Comparison of ENCODE assay signal across 27 cellular contexts in the genomic region with DNA sequence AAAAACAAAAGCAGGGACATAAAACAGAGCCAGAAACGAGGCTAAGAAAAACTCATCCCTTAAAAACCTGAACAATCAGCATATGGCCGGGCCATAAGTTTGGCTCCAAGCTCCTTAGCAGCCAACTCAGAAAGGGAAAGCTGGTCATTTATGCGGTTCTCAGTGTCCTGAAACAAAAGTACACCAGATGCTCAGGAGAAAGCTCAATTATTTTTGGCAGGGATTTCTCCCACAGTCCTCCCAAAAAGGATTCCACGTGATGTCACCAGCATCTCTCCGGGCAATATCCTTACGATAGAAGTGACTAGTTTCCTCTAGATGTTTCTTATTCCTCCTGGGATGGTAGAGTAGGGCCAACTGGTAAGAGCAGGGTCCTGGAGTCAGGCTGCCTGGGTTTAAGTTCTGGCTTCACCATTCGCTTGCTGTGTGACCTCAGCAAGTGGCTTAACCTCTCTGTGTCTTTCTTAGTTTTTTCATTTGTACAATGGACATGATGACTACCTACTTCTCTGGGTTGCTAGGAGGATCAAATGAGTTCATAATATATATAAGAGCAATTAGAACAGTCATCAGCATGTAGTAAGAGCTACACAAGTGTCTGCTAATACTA.
"Had no signal": no experiment of that assay in that cellular context is flagged by ENCODE, and none has a peak within 500 bp of the region (broad histone marks: within the 10 kb centered on the region; RNA-seq: fewer than 3 reads in every experiment).

No MANE protein-coding gene starts in this region.

- DNase-seq: activated CD4-positive, alpha-beta T cell treated with anti-CD3 and anti-CD28 coated beads, Interleukin-2, amount 50 U/mL, for 1 hour; activated CD8-positive, alpha-beta T cell treated with anti-CD3 and anti-CD28 coated beads, Interleukin-2, amount 10 ng/mL, durations not matched to agents 7 days and 5 days; activated gamma-delta T cell; activated naive CD4-positive, alpha-beta T cell treated with anti-CD3 and anti-CD28 coated beads, Interleukin-2, amount 50 U/mL, for 16 hours; body of pancreas; dermis blood vessel endothelial cell; effector memory CD4-positive, alpha-beta T cell; head of caudate nucleus; hypothalamus; left ventricle myocardium superior; mammary epithelial cell; midbrain; nephron progenitor cell; posterior cingulate gyrus; sigmoid colon; stimulated activated CD4-positive, alpha-beta T cell treated with anti-CD3 and anti-CD28 coated beads, Interleukin-15, amount 100 ng/mL, for 24 hours; stomach; transverse colon had no signal

- H3K9me3 Mint-ChIP-seq: activated T-helper 1 cell treated with anti-CD3 and anti-CD28 coated beads, Interleukin-12 subunit alpha, Interleukin-12 subunit beta, Interleukin-2, Interleukin-4 antibody, amounts not matched to agents 30 ng/mL and 10 ng/mL and 1 ng/mL, durations not matched to agents 14 hours and 24 hours and 36 hours; nephron progenitor cell; stimulated activated memory B cell treated with anti-CD40 and anti-IgM and Interleukin-4, amounts not matched to agents 10 μg/mL and 1 μg/mL and 100 μg/mL, for 72 hours had no signal

- H3K27ac ChIP-seq: body of pancreas, cardiac muscle cell, gastroesophageal sphincter, sigmoid colon, stomach, transverse colon, VCaP had no signal

- ATAC-seq: activated CD4-positive, CD25-positive, alpha-beta regulatory T cell treated with anti-CD3 and anti-CD28 coated beads, Interleukin-2, amount 50 U/mL, for 24 hours; activated CD8-positive, alpha-beta T cell treated with anti-CD3 and anti-CD28 coated beads, Interleukin-2, amount 10 ng/mL, durations not matched to agents 7 days and 5 days; body of pancreas; gastroesophageal sphincter; left ventricle myocardium superior; stimulated activated memory B cell treated with anti-CD40 and anti-IgM and Interleukin-4, amounts not matched to agents 10 μg/mL and 1 μg/mL and 100 μg/mL, for 72 hours had no signal

- H3K36me3 Mint-ChIP-seq: stimulated activated memory B cell treated with anti-CD40 and anti-IgM and Interleukin-4, amounts not matched to agents 10 μg/mL and 1 μg/mL and 100 μg/mL, for 72 hours had no signal

- FAIRE-seq: islet of Langerhans, urothelium cell line had no signal

- H3K4me3 ChIP-seq: body of pancreas, cardiac muscle cell, gastroesophageal sphincter, sigmoid colon, smooth muscle cell, stomach, transverse colon had no signal

- H3K4me2 ChIP-seq: smooth muscle cell had no signal

- H3K27ac Mint-ChIP-seq: activated CD8-positive, alpha-beta T cell treated with anti-CD3 and anti-CD28 coated beads, Interleukin-2, amount 10 ng/mL, durations not matched to agents 7 days and 5 days; activated T-helper 1 cell treated with anti-CD3 and anti-CD28 coated beads, Interleukin-12 subunit alpha, Interleukin-12 subunit beta, Interleukin-2, Interleukin-4 antibody, amounts not matched to agents 30 ng/mL and 10 ng/mL and 1 ng/mL, durations not matched to agents 14 hours and 24 hours and 36 hours; nephron progenitor cell; stimulated activated memory B cell treated with anti-CD40 and anti-IgM and Interleukin-4, amounts not matched to agents 10 μg/mL and 1 μg/mL and 100 μg/mL, for 72 hours had no signal

- H3K9me3 ChIP-seq: body of pancreas, gastroesophageal sphincter, sigmoid colon, stomach, transverse colon had no signal

- H3K27me3 ChIP-seq: body of pancreas, cardiac muscle cell, gastroesophageal sphincter, sigmoid colon, transverse colon had no signal

- H3K36me3 ChIP-seq: cardiac muscle cell, gastroesophageal sphincter, sigmoid colon, stomach, transverse colon had no signal

- H3K4me1 ChIP-seq: body of pancreas, gastroesophageal sphincter, sigmoid colon, stomach, transverse colon had no signal
